10 cellular contexts compared by ENCODE assay signal in the genomic region with DNA sequence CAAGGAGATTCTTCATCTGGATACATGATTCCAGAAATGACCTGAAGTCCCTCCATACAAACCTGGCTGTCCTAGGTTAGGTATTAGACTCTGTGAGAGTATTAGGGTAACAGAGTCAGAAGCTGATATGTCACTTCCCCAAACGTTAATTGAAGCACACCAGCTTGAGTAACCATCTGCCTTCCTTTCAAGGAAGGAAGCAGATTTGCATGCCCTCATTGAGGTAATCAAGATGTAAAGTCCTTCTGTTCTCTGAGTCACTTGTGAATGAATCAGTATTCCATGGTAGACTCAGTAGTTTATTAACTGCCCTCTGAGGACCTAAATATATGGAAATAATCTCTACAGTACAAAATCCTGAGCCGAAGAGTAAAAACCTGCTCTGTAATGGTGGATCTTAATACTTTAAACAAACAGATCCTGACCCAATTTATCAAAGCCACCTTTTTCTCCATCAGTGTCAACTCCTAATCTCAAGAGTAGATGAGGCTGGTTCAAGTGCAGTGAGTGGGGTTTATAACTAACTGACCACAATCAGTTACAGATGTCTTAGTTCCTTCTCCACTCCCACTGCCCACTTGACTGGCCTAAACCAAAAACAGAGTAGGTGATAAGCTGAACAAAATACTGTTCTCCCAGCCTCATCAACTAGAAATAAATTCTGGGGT.
DNase-seq lines count a peak whose midpoint lies in the region; ATAC-seq and TF ChIP-seq lines count a peak whose summit lies in the region.
"Had no signal": no experiment of that assay in that cellular context is flagged by ENCODE, and none has a peak within 500 bp of the region (broad histone marks: within the 10 kb centered on the region; RNA-seq: fewer than 3 reads in every experiment).

No MANE protein-coding gene starts in this region.

- POLR2A ChIA-PET in GM10248 (lab: Yijun Ruan, JAX), result no interaction called here

- TF ChIP-seq CTCF in GM10248 (IDR thresholded peaks at IDR 0.05; ENCODE audit: control extremely low read depth, extremely low read depth, low read depth, missing control alignments), result no peak

- CTCF ChIA-PET in GM10248 (lab: Yijun Ruan, JAX), result interaction anchor here (0.5 to 7.4 kb wide), 3 partner anchors 14 to 467 kb away, joined by 3 to 66 read pairs (median 5); no protein-coding TSS in a partner anchor

- peak; percentile 94 for DNase-seq in NOMO-1 treated with DMSO at 0.1 percent for 48 hours (lab: John Stamatoyannopoulos, UW; ENCODE audit: unreplicated experiment)
- DNase-seq in glomerular visceral epithelial cell (ENCODE audit: extremely low spot score), result peak; percentile 74
- no peak for DNase-seq in 8988T
- no peak for DNase-seq in effector CD8-positive, alpha-beta T cell (lab: John Stamatoyannopoulos, UW)
- DNase-seq in GM10248 (ENCODE audit: extremely low spot score), result no peak
- DNase-seq in NCI-H526 treated with DMSO at 0.1 percent for 48 hours (lab: John Stamatoyannopoulos, UW), result no peak
- DNase-seq: activated effector memory CD4-positive, alpha-beta T cell treated with Interleukin-2 at 50 U/mL for 16 hours; NCI-H2081 had no signal

- ATAC-seq in GM18511 (IDR thresholded peaks at IDR 0.05; ENCODE audit: unreplicated experiment) (peak; percentile 96), HG02763 (IDR thresholded peaks at IDR 0.05; ENCODE audit: unreplicated experiment) (peak; percentile 81)

Comparison
In these comparisons a context has a peak if more than half of its experiments do, and no peak if none do; other contexts are left out.
1. DNase-seq: peak in NOMO-1 treated with DMSO at 0.1 percent for 48 hours (single experiment) and glomerular visceral epithelial cell (single experiment); none in 8988T (single experiment), effector CD8-positive, alpha-beta T cell (single experiment), GM10248 (single experiment) and NCI-H526 treated with DMSO at 0.1 percent for 48 hours (single experiment).